Comparison of ENCODE assay signal across 13 cellular contexts in the genomic region with DNA sequence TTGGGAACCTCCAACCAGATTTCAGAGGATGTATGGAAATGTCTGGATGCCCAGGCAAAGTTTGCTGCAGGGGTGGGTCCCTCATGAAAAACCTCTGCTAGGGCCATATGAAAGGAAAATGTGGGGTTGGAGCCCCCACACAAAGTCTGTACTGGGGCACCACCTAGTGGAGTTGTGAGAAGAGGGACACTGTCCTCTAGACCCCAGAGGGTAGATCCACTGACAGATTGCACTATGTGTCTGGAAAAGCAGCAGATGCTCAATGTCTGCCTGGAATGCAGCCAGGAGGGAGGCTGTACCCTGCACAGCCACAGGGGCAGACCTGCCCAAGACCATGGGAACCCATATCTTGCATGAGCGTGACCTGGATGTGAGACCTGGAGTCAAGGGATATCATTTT.
"Had no signal": no experiment of that assay in that cellular context is flagged by ENCODE, and none has a peak within 500 bp of the region (broad histone marks: within the 10 kb centered on the region; RNA-seq: fewer than 3 reads in every experiment).

No MANE protein-coding gene starts in this region.

- DNase-seq: activated CD4-positive, alpha-beta T cell treated with anti-CD3 and anti-CD28 coated beads, Interleukin-2, amount 50 U/mL, for 1 hour; activated CD4-positive, CD25-positive, alpha-beta regulatory T cell; activated naive CD4-positive, alpha-beta T cell treated with anti-CD3 and anti-CD28 coated beads for 36 hours; activated T-cell treated with anti-CD3 and anti-CD28 coated beads for 4 hours; foreskin melanocyte; head of caudate nucleus; naive thymus-derived CD4-positive, alpha-beta T cell; retina; small intestine; thyroid gland had no signal

- H3K27ac ChIP-seq: cardiac muscle cell, parathyroid adenoma, thyroid gland had no signal

- H3K4me3 Mint-ChIP-seq: activated naive CD4-positive, alpha-beta T cell treated with anti-CD3 and anti-CD28 coated beads for 36 hours; activated T-helper 17 cell treated with anti-CD3 and anti-CD28 coated beads, Interleukin-2, amount 50 U/mL, for 72 hours; naive thymus-derived CD4-positive, alpha-beta T cell had no signal

- H2AFZ ChIP-seq: parathyroid adenoma had no signal

- H3K4me1 ChIP-seq: parathyroid adenoma, thyroid gland had no signal

- H3K4me3 ChIP-seq: cardiac muscle cell, thyroid gland had no signal

- H3K36me3 ChIP-seq: cardiac muscle cell, thyroid gland had no signal

- H3K27me3 ChIP-seq: cardiac muscle cell, thyroid gland had no signal

- H3K4me1 Mint-ChIP-seq: activated T-helper 17 cell treated with anti-CD3 and anti-CD28 coated beads, Interleukin-2, amount 50 U/mL, for 72 hours; naive thymus-derived CD4-positive, alpha-beta T cell had no signal

- ATAC-seq: activated T-helper 17 cell treated with anti-CD3 and anti-CD28 coated beads, Interleukin-2, amount 50 U/mL, for 72 hours; naive thymus-derived CD4-positive, alpha-beta T cell had no signal

- H3K27me3 Mint-ChIP-seq: activated T-helper 17 cell treated with anti-CD3 and anti-CD28 coated beads, Interleukin-2, amount 50 U/mL, for 72 hours; naive thymus-derived CD4-positive, alpha-beta T cell had no signal

- H3K79me2 ChIP-seq: parathyroid adenoma had no signal

- H3K27ac Mint-ChIP-seq: activated naive CD4-positive, alpha-beta T cell treated with anti-CD3 and anti-CD28 coated beads for 36 hours; activated T-helper 17 cell treated with anti-CD3 and anti-CD28 coated beads, Interleukin-2, amount 50 U/mL, for 72 hours; naive thymus-derived CD4-positive, alpha-beta T cell had no signal
